ENCODE assay signal across 2 cellular contexts in the genomic region with DNA sequence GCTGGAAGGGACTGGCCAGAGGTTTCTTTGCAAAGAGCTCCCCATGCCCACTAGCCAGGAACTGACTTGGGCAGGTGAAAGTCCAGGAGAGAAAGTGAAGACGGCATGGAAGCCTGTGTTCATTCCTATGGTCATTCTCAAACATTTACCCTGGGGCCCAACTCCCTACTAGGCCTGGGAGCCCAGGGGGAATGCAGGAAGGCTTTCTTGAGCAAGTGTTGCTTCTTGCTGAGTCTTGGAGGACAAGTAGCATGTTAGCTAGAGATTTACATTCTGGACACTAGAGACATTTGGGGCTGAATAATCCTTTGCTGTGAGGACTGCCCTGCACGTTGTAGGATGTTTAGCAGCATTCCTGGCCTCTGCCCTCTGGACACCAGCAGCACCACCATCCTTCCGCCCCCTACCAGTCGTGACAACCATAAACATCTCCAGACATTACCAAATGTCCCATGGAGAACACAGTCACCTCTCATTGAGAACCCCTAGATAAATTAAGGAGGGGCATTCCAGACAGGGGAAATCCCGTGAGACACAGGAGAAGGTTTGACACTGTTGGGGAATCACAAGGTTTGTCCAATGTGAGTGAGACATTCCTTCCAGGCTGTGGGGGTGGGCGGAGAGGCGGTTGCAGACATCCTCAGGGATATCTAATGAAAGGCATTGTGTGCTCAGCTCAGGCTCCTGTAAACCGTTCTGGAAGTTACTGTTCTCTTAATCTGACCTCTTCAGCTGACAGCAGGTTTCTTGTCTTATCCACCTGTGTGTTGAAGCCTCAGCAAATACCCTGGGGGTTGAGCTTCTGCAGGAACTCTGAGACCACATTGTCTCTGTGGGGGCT.
TF ChIP-seq lines count a peak whose summit lies in the region.

No MANE protein-coding gene starts in this region.

TF ChIP-seq in HEK293, 187 proteins besides CTCF, POLR2A, EP300 and RAD21:
- TF ChIP-seq EGR2 (tag by site-specific recombination; IDR thresholded peaks at IDR 0.05; ENCODE audit: low read depth) (peak; percentile 22; the same call in 1 of the 2 replicates), ZNF112 (tag by site-specific recombination; IDR thresholded peaks at IDR 0.05) (no peak), ZNF473 (tag by site-specific recombination; IDR thresholded peaks at IDR 0.05) (no peak), ZSCAN30 (tag by site-specific recombination; IDR thresholded peaks at IDR 0.05) (no peak), ZNF37A (tag by site-specific recombination; IDR thresholded peaks at IDR 0.05) (no peak), GLIS2 (tag by site-specific recombination; IDR thresholded peaks at IDR 0.05) (no peak)

TF ChIP-seq in H1, 55 proteins besides CTCF, POLR2A, EP300 and RAD21:
- TF ChIP-seq KDM5A (IDR thresholded peaks at IDR 0.05; ENCODE audit: low read length) = no peak
- no peak for TF ChIP-seq RNF2 (IDR thresholded peaks at IDR 0.05; ENCODE audit: borderline replicate concordance, low read depth, low read length, missing control alignments, poor library complexity, severe bottlenecking)
- no peak for TF ChIP-seq BRCA1 (IDR thresholded peaks at IDR 0.05; ENCODE audit: low read depth, low read length)
- no peak for TF ChIP-seq POLR2AphosphoS5 (IDR thresholded peaks at IDR 0.05; ENCODE audit: low read depth, low read length)
- TF ChIP-seq SAP30 (IDR thresholded peaks at IDR 0.05; ENCODE audit: insufficient read depth, insufficient replicate concordance, low read length) = no peak
- TF ChIP-seq, protein P1, sequence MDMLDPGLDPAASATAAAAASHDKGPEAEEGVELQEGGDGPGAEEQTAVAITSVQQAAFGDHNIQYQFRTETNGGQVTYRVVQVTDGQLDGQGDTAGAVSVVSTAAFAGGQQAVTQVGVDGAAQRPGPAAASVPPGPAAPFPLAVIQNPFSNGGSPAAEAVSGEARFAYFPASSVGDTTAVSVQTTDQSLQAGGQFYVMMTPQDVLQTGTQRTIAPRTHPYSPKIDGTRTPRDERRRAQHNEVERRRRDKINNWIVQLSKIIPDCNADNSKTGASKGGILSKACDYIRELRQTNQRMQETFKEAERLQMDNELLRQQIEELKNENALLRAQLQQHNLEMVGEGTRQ (IDR thresholded peaks at IDR 0.05; ENCODE audit: low read length) = no peak
- TF ChIP-seq CBX8 (IDR thresholded peaks at IDR 0.05; ENCODE audit: borderline replicate concordance, low read depth, low read length) = no peak
- no peak for TF ChIP-seq FOSL1 (IDR thresholded peaks at IDR 0.05; ENCODE audit: insufficient read depth, low read depth, low read length)
- TF ChIP-seq EZH2 (IDR thresholded peaks at IDR 0.05; ENCODE audit: low read depth, low read length, severe bottlenecking) = no peak
- TF ChIP-seq SP4 (IDR thresholded peaks at IDR 0.05; ENCODE audit: low read length) = no peak
- no peak for TF ChIP-seq PHF8 (conservative IDR thresholded peaks at IDR 0.05; ENCODE audit: low read depth, low read length)
- TF ChIP-seq HDAC6 (IDR thresholded peaks at IDR 0.05; ENCODE audit: low read depth, low read length) = no peak
